Comparison of ENCODE assay signal across 8 cellular contexts in genomic region chr15:78810377-78811123, GRCh38. TPM values are rescaled to one million over a fixed set of nuclear protein-coding genes. Genes with fewer than 3 reads are reported as not detected.
DNase-seq lines count a peak whose midpoint lies in the region; ATAC-seq and TF ChIP-seq lines count a peak whose summit lies in the region.

No MANE protein-coding gene starts in this region.

- H3K4me3 ChIP-seq in AG09309 (ENCODE audit: control insufficient read depth, low read depth, low read length), result peak overlapping the region; percentile 67
- peak overlapping the region; percentile 69 to 74 for H3K4me3 ChIP-seq in cardiac fibroblast (replicated peaks in 1 of 2; ENCODE audit: low read depth in 2 of 2, low read length in 2 of 2)
- H3K4me3 ChIP-seq in kidney epithelial cell (ENCODE audit: low read depth, low read length), result peak overlapping the region; percentile 77

- H3K27me3 ChIP-seq in kidney epithelial cell (ENCODE audit: control insufficient read depth, insufficient read depth, low read length), result no peaks in the 10 kb centered on the region

- DNase-seq in AG09309 (ENCODE audit: low read depth) (no peak), NCI-H69 (lab: John Stamatoyannopoulos, UW) (peak; percentile 56), cardiac fibroblast (ENCODE audit: low read depth in 2 of 2) (peak; percentile 58 to 66), kidney epithelial cell (ENCODE audit: low read depth) (no peak), T-helper 9 cell (no peak), superior temporal gyrus (ENCODE audit: extremely low spot score) (no peak)
- DNase-seq in stimulated activated naive CD8-positive, alpha-beta T cell treated with anti-CD3 and anti-CD28 coated beads, Interleukin-15, amount 100 ng/mL, for 72 hours, result peak; percentile 15 to 27

- peak overlapping the region; percentile 81 to 86 for H3K4me3 Mint-ChIP-seq in stimulated activated naive CD8-positive, alpha-beta T cell treated with anti-CD3 and anti-CD28 coated beads, Interleukin-15, amount 100 ng/mL, for 72 hours

- ATAC-seq in GM19035 (IDR thresholded peaks at IDR 0.05; ENCODE audit: unreplicated experiment), result peak; percentile 7
- ATAC-seq in stimulated activated naive CD8-positive, alpha-beta T cell treated with anti-CD3 and anti-CD28 coated beads, Interleukin-15, amount 100 ng/mL, for 72 hours, result peak; percentile 9

- peaks cover 65% of the 10 kb centered on the region for H3K27me3 Mint-ChIP-seq in stimulated activated naive CD8-positive, alpha-beta T cell treated with anti-CD3 and anti-CD28 coated beads, Interleukin-15, amount 100 ng/mL, for 72 hours

- no peak overlapping the region for H3K27ac Mint-ChIP-seq in stimulated activated naive CD8-positive, alpha-beta T cell treated with anti-CD3 and anti-CD28 coated beads, Interleukin-15, amount 100 ng/mL, for 72 hours

- H3K36me3 ChIP-seq in kidney epithelial cell (ENCODE audit: control insufficient read depth, insufficient read depth, low read length), result no peaks in the 10 kb centered on the region

- peaks cover 32% of the 10 kb centered on the region for H3K4me1 Mint-ChIP-seq in stimulated activated naive CD8-positive, alpha-beta T cell treated with anti-CD3 and anti-CD28 coated beads, Interleukin-15, amount 100 ng/mL, for 72 hours

- H3K9me3 Mint-ChIP-seq in stimulated activated naive CD8-positive, alpha-beta T cell treated with anti-CD3 and anti-CD28 coated beads, Interleukin-15, amount 100 ng/mL, for 72 hours, result no peaks in the 10 kb centered on the region

- no peak for TF ChIP-seq CTCF in AG09309 (IDR thresholded peaks at IDR 0.05; ENCODE audit: control insufficient read depth, insufficient read depth, low read depth, low read length, missing control alignments)
- TF ChIP-seq CTCF in cardiac fibroblast (IDR thresholded peaks at IDR 0.05; ENCODE audit: low read depth, low read length), result no peak
- TF ChIP-seq CTCF in kidney epithelial cell (IDR thresholded peaks at IDR 0.05; ENCODE audit: insufficient read depth, low read length, poor library complexity, severe bottlenecking), result no peak

RNA-seq across cellular contexts. Expression of gene ADAMTS7, which starts 0.7 kb away (rescaled TPM):
- total RNA-seq in kidney epithelial cell, result 27.4 and 33.4 TPM in 2 replicates

Comparison
In these comparisons a context has a peak if more than half of its experiments do, and no peak if none do; other contexts are left out.
1. DNase-seq: peak in NCI-H69 (single experiment), cardiac fibroblast (2 of 2) and stimulated activated naive CD8-positive, alpha-beta T cell treated with anti-CD3 and anti-CD28 coated beads, Interleukin-15, amount 100 ng/mL, for 72 hours (2 of 2); none in AG09309 (single experiment), kidney epithelial cell (single experiment), T-helper 9 cell (single experiment) and superior temporal gyrus (single experiment).
2. Peak in every context shown above with its lines, with median percentiles within 50 percentile points of each other: H3K4me3 ChIP-seq.